20 cellular contexts compared by ENCODE assay signal in the genomic region with DNA sequence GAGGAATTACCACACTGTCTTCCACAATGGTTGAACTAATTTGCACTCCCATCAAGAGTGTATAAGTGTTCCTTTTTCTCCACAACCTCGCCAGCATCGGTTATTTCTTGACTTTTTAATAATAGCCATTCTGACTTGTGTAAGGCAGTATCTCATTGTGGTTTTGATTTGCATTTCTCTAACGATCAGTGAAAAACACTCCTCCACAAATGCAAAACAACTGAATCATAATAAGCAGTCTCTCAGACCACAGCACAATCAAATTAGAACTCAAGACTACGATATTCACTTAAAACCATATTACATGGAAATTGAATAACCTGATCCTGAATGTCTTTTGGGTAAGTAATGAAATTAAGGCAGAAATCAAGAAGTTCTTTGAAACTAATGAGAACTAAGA.
DNase-seq lines count a peak whose midpoint lies in the region; ATAC-seq, FAIRE-seq and TF ChIP-seq lines count a peak whose summit lies in the region.
"Had no signal": no experiment of that assay in that cellular context is flagged by ENCODE, and none has a peak within 500 bp of the region (broad histone marks: within the 10 kb centered on the region; RNA-seq: fewer than 3 reads in every experiment).

No MANE protein-coding gene starts in this region.

- no peaks in the 10 kb centered on the region for H3K36me3 ChIP-seq in GM12878 (ENCODE audit: control insufficient read depth in 2 of 2, insufficient read depth in 2 of 2, low read length in 1 of 2)
- H3K36me3 ChIP-seq: BLaER1 treated with 17β-estradiol and CSF1 and Interleukin-3, amounts not matched to agents 10 nM and 100 nM had no signal

- WGBS in GM12878 (ENCODE audit: insufficient coverage, insufficient replicate concordance, low lambda C conversion rate, missing lambda C conversion rate), result 3% methylated on average over 4 of the region's 4 CpGs

- H2AFZ ChIP-seq in GM12878 (ENCODE audit: control insufficient read depth, low read depth, low read length), result no peak overlapping the region

- CTCF ChIA-PET in GM12878 (lab: Yijun Ruan, JAX), result no interaction called here

- RAD21 ChIA-PET in GM12878 (lab: Charles Lee; ENCODE audit: unreplicated experiment), result no interaction called here

- no peak for TF ChIP-seq POLR2A in GM12878 (IDR thresholded peaks at IDR 0.05; ENCODE audit: low read depth, low read length)

- in situ Hi-C loops in GM12878 (cut with MboI), result no loop called here

- H3K9me3 ChIP-seq in GM12878 (replicated peaks; ENCODE audit: control insufficient read depth, insufficient read depth, low read length), result no peaks in the 10 kb centered on the region; the same call in 2 of the 3 replicates
- H3K9me3 ChIP-seq: A549; BLaER1 treated with 17β-estradiol and CSF1 and Interleukin-3, amounts not matched to agents 10 nM and 100 nM; Caco-2 had no signal

- H3K9ac ChIP-seq in GM12878 (ENCODE audit: control insufficient read depth, insufficient read depth, low read length), result no peak overlapping the region
- H3K9ac ChIP-seq: BLaER1 treated with 17β-estradiol and CSF1 and Interleukin-3, amounts not matched to agents 10 nM and 100 nM had no signal

- FAIRE-seq in GM12878 (lab: Jason Lieb, UNC), result no peak
- FAIRE-seq: A549, D721Med, G401.6, GM12892, GM18507 had no signal

- SMC1A ChIA-PET in GM12878 (lab: Charles Lee; ENCODE audit: uncharacterized antibody, unreplicated experiment), result no interaction called here

- no peak for TF ChIP-seq EP300 in GM12878 (IDR thresholded peaks at IDR 0.05; ENCODE audit: borderline replicate concordance in 1 of 2, control insufficient read depth in 1 of 2, low read depth in 2 of 2, low read length in 2 of 2)

- BruUV-seq in GM12878 (replicated peaks; lab: Mats Ljungman, UMichigan), result no TSS peak

- H3K4me3 ChIP-seq in GM12878, result no peak overlapping the region
- H3K4me3 ChIP-seq: A549; BLaER1 treated with 17β-estradiol and CSF1 and Interleukin-3, amounts not matched to agents 10 nM and 100 nM had no signal

- no peak overlapping the region for H3K4me2 ChIP-seq in GM12878 (ENCODE audit: control insufficient read depth, insufficient read depth)
- H3K4me2 ChIP-seq: A549; BLaER1 treated with 17β-estradiol and CSF1 and Interleukin-3, amounts not matched to agents 10 nM and 100 nM had no signal

- TF ChIP-seq RAD21 in GM12878 (IDR thresholded peaks at IDR 0.05; ENCODE audit: insufficient read depth, low read depth, low read length), result no peak

- intact Hi-C loops in GM12878 (cut with micrococcal nuclease; ENCODE audit: unreplicated experiment), result no loop called here

- no peaks in the 10 kb centered on the region for H4K20me1 ChIP-seq in GM12878 (ENCODE audit: control insufficient read depth, insufficient read depth)
- H4K20me1 ChIP-seq: BLaER1 treated with 17β-estradiol and CSF1 and Interleukin-3, amounts not matched to agents 10 nM and 100 nM had no signal

- no peaks in the 10 kb centered on the region for H3K27me3 ChIP-seq in GM12878 (replicated peaks in 1 of 2; ENCODE audit: control insufficient read depth in 2 of 2, insufficient read depth in 2 of 2, low read length in 1 of 2)
- H3K27me3 ChIP-seq: BLaER1 treated with 17β-estradiol and CSF1 and Interleukin-3, amounts not matched to agents 10 nM and 100 nM had no signal

- no peaks in the 10 kb centered on the region for H3K4me1 ChIP-seq in GM12878 (ENCODE audit: control insufficient read depth, insufficient read depth, low read length)
- H3K4me1 ChIP-seq: A549; BLaER1 treated with 17β-estradiol and CSF1 and Interleukin-3, amounts not matched to agents 10 nM and 100 nM had no signal

- H3K27ac ChIP-seq in GM12878 (ENCODE audit: control insufficient read depth, insufficient read depth), result no peak overlapping the region
- H3K27ac ChIP-seq: 22Rv1; A549; BLaER1 treated with 17β-estradiol and CSF1 and Interleukin-3, amounts not matched to agents 10 nM and 100 nM; C4-2B had no signal

- H3K79me2 ChIP-seq in GM12878 (ENCODE audit: control insufficient read depth, insufficient read depth, low read length), result no peaks in the 10 kb centered on the region

- no peak for TF ChIP-seq CTCF in GM12878 (IDR thresholded peaks at IDR 0.05 in 2 of 3, conservative IDR thresholded peaks at IDR 0.05 in 1 of 3; ENCODE audit: control insufficient read depth in 2 of 3, extremely low read depth in 1 of 3, insufficient read depth in 1 of 3, low read depth in 3 of 3, low read length in 3 of 3)

- ATAC-seq in GM18520 (IDR thresholded peaks at IDR 0.05; ENCODE audit: unreplicated experiment) (peak; percentile 62), GM12878 (no peak), HG03439 (IDR thresholded peaks at IDR 0.05; ENCODE audit: unreplicated experiment) (no peak), GM21723 (IDR thresholded peaks at IDR 0.05; ENCODE audit: unreplicated experiment) (no peak)
- ATAC-seq: A549; CD8-positive, alpha-beta T cell had no signal

- POLR2A ChIA-PET in GM12878 (lab: Charles Lee), result no interaction called here

- peak; percentile 42 to 43 for DNase-seq in NCI-H526 (lab: John Stamatoyannopoulos, UW)
- DNase-seq in GM12878 (ENCODE audit: low read depth, low spot score), result no peak
- DNase-seq: AML-193; Caco-2; Calu3; CD4-positive, alpha-beta T cell; CD8-positive, alpha-beta T cell; DMS79 treated with DMSO at 0.1 percent for 48 hours; GF-D8 had no signal

TF ChIP-seq in GM12878, 131 proteins besides CTCF, POLR2A, EP300 and RAD21:
- TF ChIP-seq TARDBP (IDR thresholded peaks at IDR 0.05; ENCODE audit: borderline replicate concordance), result no peak
- TF ChIP-seq, protein P1, sequence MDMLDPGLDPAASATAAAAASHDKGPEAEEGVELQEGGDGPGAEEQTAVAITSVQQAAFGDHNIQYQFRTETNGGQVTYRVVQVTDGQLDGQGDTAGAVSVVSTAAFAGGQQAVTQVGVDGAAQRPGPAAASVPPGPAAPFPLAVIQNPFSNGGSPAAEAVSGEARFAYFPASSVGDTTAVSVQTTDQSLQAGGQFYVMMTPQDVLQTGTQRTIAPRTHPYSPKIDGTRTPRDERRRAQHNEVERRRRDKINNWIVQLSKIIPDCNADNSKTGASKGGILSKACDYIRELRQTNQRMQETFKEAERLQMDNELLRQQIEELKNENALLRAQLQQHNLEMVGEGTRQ (IDR thresholded peaks at IDR 0.05; ENCODE audit: borderline replicate concordance, low read depth, low read length), result no peak
- TF ChIP-seq RUNX3 (IDR thresholded peaks at IDR 0.05; ENCODE audit: low read length), result 0 out of 2 replicates have a peak, but pooled peaks have one; percentile 23
- TF ChIP-seq POLR2AphosphoS2 (IDR thresholded peaks at IDR 0.05; ENCODE audit: low read depth, low read length), result no peak
- no peak for TF ChIP-seq TCF7 (IDR thresholded peaks at IDR 0.05; ENCODE audit: borderline replicate concordance)
- no peak for TF ChIP-seq HCFC1 (IDR thresholded peaks at IDR 0.05; ENCODE audit: low read length)
TF ChIP-seq in GM12878: peak in this region for 1.
